Comparison of ENCODE assay signal across 8 cellular contexts in the genomic region with DNA sequence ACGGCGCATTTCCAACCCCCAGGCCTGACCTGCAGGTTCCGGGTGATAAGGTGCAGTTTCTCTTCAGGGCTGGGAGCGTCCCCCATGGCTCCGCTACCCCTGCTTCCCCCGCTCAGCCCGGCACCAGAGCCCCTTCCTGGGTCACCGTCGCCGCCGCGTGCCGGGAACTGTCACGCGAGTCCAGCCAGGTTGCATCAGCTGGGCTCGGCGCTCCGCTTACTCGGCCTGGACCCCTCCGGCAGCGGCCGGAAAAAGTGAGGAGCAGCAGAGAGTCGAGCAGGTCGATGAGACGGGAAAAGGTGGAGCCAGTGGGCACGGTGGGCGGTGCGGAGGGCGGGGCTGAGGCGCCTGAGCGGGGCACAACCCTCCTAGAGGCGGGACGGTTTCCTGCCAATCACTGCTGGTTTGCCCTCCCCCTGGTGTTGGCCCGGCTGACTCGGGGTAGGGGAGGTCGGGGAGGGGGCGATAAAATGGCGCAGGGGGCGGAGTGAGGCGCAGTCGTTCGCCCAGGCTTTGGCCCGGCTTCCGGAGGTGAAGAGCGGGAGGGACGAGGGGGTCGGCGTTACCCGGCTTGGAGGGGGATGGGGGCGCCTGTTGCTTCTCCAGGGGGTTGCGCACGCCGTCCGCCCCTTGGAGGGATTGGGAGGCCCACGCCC. TPM values are rescaled to one million over a fixed set of nuclear protein-coding genes. Genes with fewer than 3 reads are reported as not detected.
DNase-seq lines count a peak whose midpoint lies in the region; ATAC-seq and TF ChIP-seq lines count a peak whose summit lies in the region.

TSS of gene S100PBP (plus strand) at position 495 of the 656 bp plus-strand sequence. CDS start 8,447 bp downstream, outside the sequence.
TSS of gene YARS1 (minus strand) at position 200 of the 656 bp plus-strand sequence. CDS start at position 86, 114 bp downstream.

- CTCF ChIA-PET in activated CD4-positive, alpha-beta T cell treated with anti-CD3 and anti-CD28 coated beads for 36 hours (lab: Charles Lee): no interaction called here

- intact Hi-C loops in activated CD4-positive, alpha-beta T cell treated with anti-CD3 and anti-CD28 coated beads for 36 hours (cut with DNase I, micrococcal nuclease): loop anchor here (1.0 to 10.0 kb wide), 20 partner anchors 16 to 1172 kb away; partner anchors contain the start of genes AZIN2 (in 1 of the 2), BSDC1 (in 1 of the 2), EIF3I (in 1 of the 2) and HDAC1 (in 1 of the 2)

- no peaks in the 10 kb centered on the region for H3K9me3 Mint-ChIP-seq in activated CD4-positive, alpha-beta T cell treated with anti-CD3 and anti-CD28 coated beads for 36 hours (ENCODE audit: low read depth)

- H3K36me3 Mint-ChIP-seq in activated CD4-positive, alpha-beta T cell treated with anti-CD3 and anti-CD28 coated beads for 36 hours (ENCODE audit: low read depth): peaks cover 37% of the 10 kb centered on the region

- DNase-seq in Ammon's horn (ENCODE audit: low spot score) (peak; percentile 100), GM19238 (ENCODE audit: insufficient read length, low spot score) (peak; percentile 86), NCI-H524 (lab: John Stamatoyannopoulos, UW) (peak; percentile 92 to 97), choroid plexus epithelial cell (ENCODE audit: low read depth) (peak; percentile 99), kidney glomerular epithelial cell (lab: John Stamatoyannopoulos, UW) (peak; percentile 97)
- peak; percentile 100 for DNase-seq in activated CD4-positive, alpha-beta T cell treated with anti-CD3 and anti-CD28 coated beads for 36 hours
- peak; percentile 99 to 100 for DNase-seq in stimulated activated CD4-positive, alpha-beta T cell treated with anti-CD3 and anti-CD28 coated beads, Interleukin-1b, Interleukin-23, amount 100 ng/mL, for 1 hour (ENCODE audit: low read depth in 2 of 2)

- peak within 1 kb of the TSS; percentile 97 for H3K4me3 Mint-ChIP-seq in activated CD4-positive, alpha-beta T cell treated with anti-CD3 and anti-CD28 coated beads for 36 hours

- H3K27me3 Mint-ChIP-seq in activated CD4-positive, alpha-beta T cell treated with anti-CD3 and anti-CD28 coated beads for 36 hours: no peaks in the 10 kb centered on the region

- peak within 1 kb of the TSS; percentile 99 for H3K27ac Mint-ChIP-seq in activated CD4-positive, alpha-beta T cell treated with anti-CD3 and anti-CD28 coated beads for 36 hours

- peak within 1 kb of the TSS; percentile 99 for H3K4me3 ChIP-seq in choroid plexus epithelial cell (ENCODE audit: low read depth, low read length)

- POLR2A ChIA-PET in activated CD4-positive, alpha-beta T cell treated with anti-CD3 and anti-CD28 coated beads for 36 hours (lab: Charles Lee): interaction anchor here (0.6 to 1.0 kb wide), 3 partner anchors 14 to 297 kb away, joined by 3 to 7 read pairs (median 4); no protein-coding TSS in a partner anchor

- ATAC-seq in HG03442 (IDR thresholded peaks at IDR 0.05; ENCODE audit: unreplicated experiment): peak; percentile 80
- peak; percentile 96 for ATAC-seq in activated CD4-positive, alpha-beta T cell treated with anti-CD3 and anti-CD28 coated beads for 36 hours

- no peak for TF ChIP-seq CTCF in choroid plexus epithelial cell (conservative IDR thresholded peaks at IDR 0.05; ENCODE audit: low read depth, low read length)

- peaks cover 48% of the 10 kb centered on the region for H3K4me1 Mint-ChIP-seq in activated CD4-positive, alpha-beta T cell treated with anti-CD3 and anti-CD28 coated beads for 36 hours

RNA-seq across cellular contexts. Expression of gene S100PBP, which starts in this region (rescaled TPM):
- 10 to 100 TPM; 27.9 to 34.3 TPM for total RNA-seq in activated CD4-positive, alpha-beta T cell treated with anti-CD3 and anti-CD28 coated beads for 36 hours

RNA-seq across cellular contexts. Expression of gene YARS1, which starts in this region (rescaled TPM):
- 100 to 1,000 TPM; 259 to 309 TPM for total RNA-seq in activated CD4-positive, alpha-beta T cell treated with anti-CD3 and anti-CD28 coated beads for 36 hours

Comparison
In these comparisons a context has a peak if more than half of its experiments do, and no peak if none do; other contexts are left out.
1. Peak in every context shown above with its lines: DNase-seq, ATAC-seq and H3K4me3 ChIP-seq.